In the genomic region with DNA sequence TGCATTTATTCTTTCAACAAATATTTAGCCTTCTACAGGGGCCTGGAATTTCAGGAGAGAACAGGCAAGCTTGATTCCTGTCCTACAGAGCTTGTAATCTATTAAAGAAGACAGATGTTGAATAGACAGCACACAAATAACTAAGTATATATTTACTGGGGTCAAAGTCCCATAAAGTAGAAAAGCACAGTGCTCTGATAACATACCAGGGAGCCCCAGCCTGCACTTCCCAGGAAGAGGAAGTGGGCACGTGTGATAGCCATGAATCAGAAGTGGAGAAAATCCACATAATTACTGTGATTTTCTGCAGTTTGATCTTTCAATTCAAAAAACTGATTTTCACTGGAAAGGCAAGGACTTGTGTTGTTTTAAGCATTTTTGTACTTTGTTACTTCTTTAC, we compare ENCODE assay signal across 23 cellular contexts.
"Had no signal": no experiment of that assay in that cellular context is flagged by ENCODE, and none has a peak within 500 bp of the region (broad histone marks: within the 10 kb centered on the region; RNA-seq: fewer than 3 reads in every experiment).

No MANE protein-coding gene starts in this region.

- H3K36me3 Mint-ChIP-seq: activated naive CD4-positive, alpha-beta T cell treated with anti-CD3 and anti-CD28 coated beads, Interleukin-2, amount 10 ng/mL, durations not matched to agents 7 days and 5 days; mesothelial cell of epicardium had no signal

- H3K4me1 ChIP-seq: psoas muscle, testis, upper lobe of left lung had no signal

- FAIRE-seq: colon, keratinocyte had no signal

- H3K4me3 Mint-ChIP-seq: activated CD4-positive, alpha-beta T cell treated with anti-CD3 and anti-CD28 coated beads, Interleukin-2, amount 10 ng/mL, durations not matched to agents 7 days and 5 days; activated CD8-positive, alpha-beta T cell treated with anti-CD3 and anti-CD28 coated beads, Interleukin-2, amount 10 ng/mL, durations not matched to agents 7 days and 5 days; activated naive CD4-positive, alpha-beta T cell treated with anti-CD3 and anti-CD28 coated beads, Interleukin-2, amount 10 ng/mL, durations not matched to agents 7 days and 5 days; activated naive CD8-positive, alpha-beta T cell treated with anti-CD3 and anti-CD28 coated beads, Interleukin-2, amount 50 U/mL, for 24 hours; activated T-cell treated with anti-CD3 and anti-CD28 coated beads, Interleukin-2, amount 50 U/mL, for 4 hours; mesothelial cell of epicardium had no signal

- H3K4me1 Mint-ChIP-seq: activated CD4-positive, alpha-beta T cell treated with anti-CD3 and anti-CD28 coated beads, Interleukin-2, amount 10 ng/mL, durations not matched to agents 7 days and 5 days; activated naive CD4-positive, alpha-beta T cell treated with anti-CD3 and anti-CD28 coated beads, Interleukin-2, amount 10 ng/mL, durations not matched to agents 7 days and 5 days; activated naive CD8-positive, alpha-beta T cell treated with anti-CD3 and anti-CD28 coated beads, Interleukin-2, amount 50 U/mL, for 24 hours had no signal

- H3K9me3 Mint-ChIP-seq: activated CD4-positive, alpha-beta T cell treated with anti-CD3 and anti-CD28 coated beads, Interleukin-2, amount 10 ng/mL, durations not matched to agents 7 days and 5 days; activated naive CD4-positive, alpha-beta T cell treated with anti-CD3 and anti-CD28 coated beads, Interleukin-2, amount 10 ng/mL, durations not matched to agents 7 days and 5 days; activated naive CD8-positive, alpha-beta T cell treated with anti-CD3 and anti-CD28 coated beads, Interleukin-2, amount 50 U/mL, for 24 hours; activated T-cell treated with anti-CD3 and anti-CD28 coated beads, Interleukin-2, amount 50 U/mL, for 4 hours; mesothelial cell of epicardium had no signal

- H3K27ac ChIP-seq: brain microvascular endothelial cell, dorsolateral prefrontal cortex, epithelial cell of prostate, psoas muscle, testis, upper lobe of left lung had no signal

- H3K9me3 ChIP-seq: psoas muscle, testis, upper lobe of left lung had no signal

- DNase-seq: activated CD4-positive, alpha-beta T cell treated with anti-CD3 and anti-CD28 coated beads, Interleukin-2, amount 10 ng/mL, durations not matched to agents 7 days and 5 days; activated CD4-positive, CD25-positive, alpha-beta regulatory T cell; activated CD8-positive, alpha-beta T cell treated with anti-CD3 and anti-CD28 coated beads, Interleukin-2, amount 10 ng/mL, durations not matched to agents 7 days and 5 days; activated naive CD4-positive, alpha-beta T cell treated with anti-CD3 and anti-CD28 coated beads, Interleukin-2, amount 10 ng/mL, durations not matched to agents 7 days and 5 days; activated naive CD8-positive, alpha-beta T cell treated with anti-CD3 and anti-CD28 coated beads, Interleukin-2, amount 50 U/mL, for 24 hours; activated T-cell treated with anti-CD3 and anti-CD28 coated beads, Interleukin-2, amount 50 U/mL, for 4 hours; brain microvascular endothelial cell; central memory CD4-positive, alpha-beta T cell; dorsolateral prefrontal cortex; foreskin melanocyte; hypothalamus; psoas muscle; right cardiac atrium; stimulated activated CD4-positive, alpha-beta T cell treated with anti-CD3 and anti-CD28 coated beads, Interleukin-4, amount 100 ng/mL, for 1 hour; T-helper 1 cell; T-helper 9 cell; testis; upper lobe of left lung had no signal

- H3K27me3 ChIP-seq: brain microvascular endothelial cell, testis, upper lobe of left lung had no signal

- ATAC-seq: activated CD8-positive, alpha-beta T cell treated with anti-CD3 and anti-CD28 coated beads, Interleukin-2, amount 10 ng/mL, durations not matched to agents 7 days and 5 days; activated naive CD8-positive, alpha-beta T cell treated with anti-CD3 and anti-CD28 coated beads, Interleukin-2, amount 50 U/mL, for 24 hours; activated T-cell treated with anti-CD3 and anti-CD28 coated beads, Interleukin-2, amount 50 U/mL, for 4 hours; psoas muscle; right cardiac atrium had no signal

- H3K4me2 ChIP-seq: smooth muscle cell had no signal

- H3K27ac Mint-ChIP-seq: activated CD4-positive, alpha-beta T cell treated with anti-CD3 and anti-CD28 coated beads, Interleukin-2, amount 10 ng/mL, durations not matched to agents 7 days and 5 days; activated CD8-positive, alpha-beta T cell treated with anti-CD3 and anti-CD28 coated beads, Interleukin-2, amount 10 ng/mL, durations not matched to agents 7 days and 5 days; activated naive CD4-positive, alpha-beta T cell treated with anti-CD3 and anti-CD28 coated beads, Interleukin-2, amount 10 ng/mL, durations not matched to agents 7 days and 5 days; activated naive CD8-positive, alpha-beta T cell treated with anti-CD3 and anti-CD28 coated beads, Interleukin-2, amount 50 U/mL, for 24 hours; mesothelial cell of epicardium had no signal

- H3K36me3 ChIP-seq: brain microvascular endothelial cell, upper lobe of left lung had no signal

- H3K4me3 ChIP-seq: psoas muscle, smooth muscle cell, testis, upper lobe of left lung had no signal
